In genomic region chr3:43175541-43175940, GRCh38 we compare ENCODE assay signal across 1 cellular context.
TF ChIP-seq lines count a peak whose summit lies in the region.

No MANE protein-coding gene starts in this region.

TF ChIP-seq in IMR-90, 13 proteins besides CTCF, POLR2A, EP300 and RAD21:
- TF ChIP-seq MXI1 (IDR thresholded peaks at IDR 0.05; ENCODE audit: borderline replicate concordance, low read depth, low read length) = no peak
- TF ChIP-seq MAFK (IDR thresholded peaks at IDR 0.05; ENCODE audit: low read depth, low read length) = no peak
- no peak for TF ChIP-seq SMC3 (IDR thresholded peaks at IDR 0.05; ENCODE audit: low read depth, low read length)
- TF ChIP-seq RCOR1 (IDR thresholded peaks at IDR 0.05; ENCODE audit: insufficient replicate concordance, low read length) = no peak
- no peak for TF ChIP-seq MAZ (IDR thresholded peaks at IDR 0.05; ENCODE audit: borderline replicate concordance, low read depth, low read length)
- TF ChIP-seq FOS (IDR thresholded peaks at IDR 0.05; ENCODE audit: low read depth, low read length) = no peak
- no peak for TF ChIP-seq RFX5 (IDR thresholded peaks at IDR 0.05; ENCODE audit: low read depth, low read length)
- no peak for TF ChIP-seq CEBPB (IDR thresholded peaks at IDR 0.05; ENCODE audit: low read depth, low read length)
- TF ChIP-seq USF2 (IDR thresholded peaks at IDR 0.05; ENCODE audit: low read depth, low read length) = no peak
- no peak for TF ChIP-seq CHD1 (IDR thresholded peaks at IDR 0.05; ENCODE audit: low read depth, low read length)
- TF ChIP-seq NFE2L2 (IDR thresholded peaks at IDR 0.05; ENCODE audit: low read depth, low read length) = no peak
- no peak for TF ChIP-seq BHLHE40 (IDR thresholded peaks at IDR 0.05; ENCODE audit: low read depth, low read length)
